In the genomic region with DNA sequence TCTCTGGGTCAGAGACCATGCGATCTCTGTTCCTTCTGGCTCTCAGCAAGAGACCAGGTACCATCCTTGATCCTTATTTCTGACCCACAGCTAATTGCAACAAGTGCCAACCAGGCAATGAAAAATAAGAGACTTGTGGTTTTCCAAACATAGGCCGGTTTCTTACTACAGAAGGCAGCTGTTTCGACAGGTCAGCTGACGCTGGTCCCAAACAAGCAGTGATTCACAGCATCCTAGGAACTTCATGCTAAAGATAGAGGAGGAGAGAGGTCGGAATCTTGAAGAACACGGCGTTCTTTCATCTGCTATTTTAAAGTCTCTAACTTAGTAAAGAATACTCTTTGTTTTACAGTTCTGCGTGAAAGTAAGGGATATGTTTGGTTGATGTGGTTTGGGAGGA, we compare ENCODE assay signal across 1 cellular context.
TF ChIP-seq lines count a peak whose summit lies in the region.

No MANE protein-coding gene starts in this region.

TF ChIP-seq in IMR-90, 13 proteins besides CTCF, POLR2A, EP300 and RAD21 (continued from another document):
- TF ChIP-seq, protein P1, sequence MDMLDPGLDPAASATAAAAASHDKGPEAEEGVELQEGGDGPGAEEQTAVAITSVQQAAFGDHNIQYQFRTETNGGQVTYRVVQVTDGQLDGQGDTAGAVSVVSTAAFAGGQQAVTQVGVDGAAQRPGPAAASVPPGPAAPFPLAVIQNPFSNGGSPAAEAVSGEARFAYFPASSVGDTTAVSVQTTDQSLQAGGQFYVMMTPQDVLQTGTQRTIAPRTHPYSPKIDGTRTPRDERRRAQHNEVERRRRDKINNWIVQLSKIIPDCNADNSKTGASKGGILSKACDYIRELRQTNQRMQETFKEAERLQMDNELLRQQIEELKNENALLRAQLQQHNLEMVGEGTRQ (IDR thresholded peaks at IDR 0.05; ENCODE audit: low read depth, low read length): peak; percentile 53; the same call in 1 of the 2 replicates
TF ChIP-seq in IMR-90: peak in this region for 1.
